In the genomic region with DNA sequence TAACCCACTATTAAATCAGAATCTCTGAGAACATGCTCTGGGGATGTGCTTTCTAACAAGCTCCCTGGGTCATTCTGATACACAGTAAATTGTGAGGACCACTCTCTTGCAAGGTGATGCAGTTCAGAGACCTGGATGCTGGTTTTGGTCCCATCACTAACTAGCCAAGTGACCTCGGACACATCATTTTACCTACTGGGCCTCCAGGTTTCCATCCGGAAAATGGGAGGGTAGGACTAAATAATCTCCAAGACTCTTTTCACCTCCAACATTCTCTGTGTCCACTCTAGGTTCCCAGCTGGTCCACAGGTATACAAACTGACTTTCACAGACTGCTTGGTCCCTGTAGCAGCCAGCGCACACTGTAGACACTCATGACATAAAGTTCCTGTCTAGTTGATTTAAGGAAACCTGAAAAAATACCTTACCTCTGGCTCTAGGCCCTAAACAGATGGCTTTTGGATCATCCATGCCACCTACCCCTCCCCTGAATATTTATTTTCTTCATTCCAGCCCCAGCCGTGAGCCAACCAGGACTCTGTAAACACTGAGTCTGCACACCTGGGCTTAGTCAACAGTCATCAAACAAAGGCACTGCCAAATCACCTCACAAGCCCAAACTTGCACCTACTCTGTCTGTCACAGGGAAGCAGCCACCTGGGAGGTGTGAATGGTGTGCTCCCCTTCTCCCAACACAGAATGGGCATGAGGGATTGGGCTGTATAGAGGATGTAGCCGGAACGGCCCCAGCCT, we compare ENCODE assay signal across 10 cellular contexts. TPM values are rescaled to one million over a fixed set of nuclear protein-coding genes. Genes with fewer than 3 reads are reported as not detected.
DNase-seq lines count a peak whose midpoint lies in the region; ATAC-seq, FAIRE-seq and TF ChIP-seq lines count a peak whose summit lies in the region.
"Had no signal": no experiment of that assay in that cellular context is flagged by ENCODE, and none has a peak within 500 bp of the region (broad histone marks: within the 10 kb centered on the region; RNA-seq: fewer than 3 reads in every experiment).

No MANE protein-coding gene starts in this region.

- no peak overlapping the region for H3K27ac Mint-ChIP-seq in natural killer cell
- H3K27ac Mint-ChIP-seq: activated CD4-positive, alpha-beta memory T cell treated with anti-CD3 and anti-CD28 coated beads, Interleukin-2, amount 10 ng/mL, durations not matched to agents 7 days and 5 days had no signal

- intact Hi-C loops in GM12878 (cut with micrococcal nuclease; ENCODE audit: unreplicated experiment) (loop anchor here (5.0 kb wide), 2 partner anchors 49 to 436 kb away; partner anchors contain the start of gene MRPS23), natural killer cell (cut with micrococcal nuclease) (no loop called here)

- H3K9me3 ChIP-seq in GM12878 (replicated peaks; ENCODE audit: control insufficient read depth, insufficient read depth, low read length), result no peaks in the 10 kb centered on the region; the same call in 2 of the 3 replicates
- no peaks in the 10 kb centered on the region for H3K9me3 ChIP-seq in mucosa of rectum (ENCODE audit: control insufficient read depth in 2 of 2, low read length in 2 of 2)
- H3K9me3 ChIP-seq: BE2C had no signal

- POLR2A ChIA-PET in GM12878 (lab: Charles Lee), result interaction anchor here (0.5 to 4.7 kb wide), 6 partner anchors 27 to 106 kb away, joined by 3 to 50 read pairs (median 3); no protein-coding TSS in a partner anchor

- TF ChIP-seq CTCF in GM12878 (IDR thresholded peaks at IDR 0.05 in 2 of 3, conservative IDR thresholded peaks at IDR 0.05 in 1 of 3; ENCODE audit: control insufficient read depth in 2 of 3, extremely low read depth in 1 of 3, insufficient read depth in 1 of 3, low read depth in 3 of 3, low read length in 3 of 3) (no peak), GM13977 (IDR thresholded peaks at IDR 0.05; ENCODE audit: extremely low read depth, insufficient read depth, missing control alignments) (no peak), natural killer cell (IDR thresholded peaks at IDR 0.05) (no peak)

- in situ Hi-C loops in GM12878 (cut with MboI) (no loop called here), GM13977 (cut with MboI; ENCODE audit: low pct_unique_long_range_greater_than_20kb, low sequenced_read_pairs, unreplicated experiment) (no loop called here)

- H3K9ac ChIP-seq in GM12878 (ENCODE audit: control insufficient read depth, insufficient read depth, low read length), result no peak overlapping the region
- peak overlapping the region in 1 of 2 donors; percentile 29 for H3K9ac ChIP-seq in mucosa of rectum (ENCODE audit: low read depth in 1 of 2, low read length in 2 of 2)

- peaks cover 15 to 21% of the 10 kb centered on the region in 2 donors for H3K4me1 Mint-ChIP-seq in natural killer cell

- H3K4me1 ChIP-seq in GM12878 (ENCODE audit: control insufficient read depth, insufficient read depth, low read length) (peaks cover 58% of the 10 kb centered on the region), mucosa of rectum (ENCODE audit: control insufficient read depth in 2 of 2, insufficient read depth in 2 of 2, low read length in 2 of 2) (peaks cover 75 to 77% of the 10 kb centered on the region in 2 donors)
- H3K4me1 ChIP-seq: BE2C had no signal

- no peak for TF ChIP-seq EP300 in GM12878 (IDR thresholded peaks at IDR 0.05; ENCODE audit: borderline replicate concordance in 1 of 2, control insufficient read depth in 1 of 2, low read depth in 2 of 2, low read length in 2 of 2)

- no peak for TF ChIP-seq POLR2A in GM12878 (IDR thresholded peaks at IDR 0.05; ENCODE audit: low read depth, low read length)

- H4K20me1 ChIP-seq in GM12878 (ENCODE audit: control insufficient read depth, insufficient read depth), result no peaks in the 10 kb centered on the region

- CTCF ChIA-PET in GM12878 (lab: Yijun Ruan, JAX), result interaction anchor here (0.7 to 8.5 kb wide), 8 partner anchors 9 to 106 kb away, joined by 3 to 134 read pairs (median 9); partner anchors contain the start of gene SRSF1

- no peaks in the 10 kb centered on the region for H3K9me3 Mint-ChIP-seq in natural killer cell
- H3K9me3 Mint-ChIP-seq: activated CD4-positive, alpha-beta memory T cell treated with anti-CD3 and anti-CD28 coated beads, Interleukin-2, amount 10 ng/mL, durations not matched to agents 7 days and 5 days had no signal

- 89% methylated on average over 6 of the region's 6 CpGs for WGBS in GM12878 (ENCODE audit: insufficient coverage, insufficient replicate concordance, low lambda C conversion rate, missing lambda C conversion rate)

- H3K27me3 Mint-ChIP-seq in natural killer cell (ENCODE audit: low read depth in 2 of 2), result peaks cover 0 to 1% of the 10 kb centered on the region in 2 donors
- H3K27me3 Mint-ChIP-seq: activated CD4-positive, alpha-beta memory T cell treated with anti-CD3 and anti-CD28 coated beads, Interleukin-2, amount 10 ng/mL, durations not matched to agents 7 days and 5 days had no signal

- RAD21 ChIA-PET in GM12878 (lab: Charles Lee; ENCODE audit: unreplicated experiment), result interaction anchor here (1.0 to 7.3 kb wide), 12 partner anchors 9 to 98 kb away, joined by 3 to 100 read pairs (median 10); partner anchors contain the start of gene CUEDC1

- H3K27ac ChIP-seq in GM12878 (ENCODE audit: control insufficient read depth, insufficient read depth), result peak overlapping the region; percentile 22
- H3K27ac ChIP-seq in mucosa of rectum (ENCODE audit: low read depth in 2 of 2, low read length in 2 of 2), result peak overlapping the region; percentile 96 to 98

- H3K27me3 ChIP-seq in GM12878 (replicated peaks in 1 of 2; ENCODE audit: control insufficient read depth in 2 of 2, insufficient read depth in 2 of 2, low read length in 1 of 2) (no peaks in the 10 kb centered on the region), mucosa of rectum (ENCODE audit: control insufficient read depth in 2 of 2, insufficient read depth in 2 of 2, low read length in 2 of 2) (no peaks in the 10 kb centered on the region)
- H3K27me3 ChIP-seq: BE2C had no signal

- ATAC-seq in GM12878, result no peak
- ATAC-seq in natural killer cell, result no peak
- ATAC-seq in GM18867 (IDR thresholded peaks at IDR 0.05; ENCODE audit: unreplicated experiment), result no peak

- peak overlapping the region; percentile 26 for H3K4me2 ChIP-seq in GM12878 (ENCODE audit: control insufficient read depth, insufficient read depth)

- H3K4me3 Mint-ChIP-seq in natural killer cell, result no peak overlapping the region
- H3K4me3 Mint-ChIP-seq: activated CD4-positive, alpha-beta memory T cell treated with anti-CD3 and anti-CD28 coated beads, Interleukin-2, amount 10 ng/mL, durations not matched to agents 7 days and 5 days had no signal

- H3K4me3 ChIP-seq in GM12878, result no peak overlapping the region
- no peak overlapping the region for H3K4me3 ChIP-seq in mucosa of rectum (ENCODE audit: low read length in 2 of 2)

- FAIRE-seq in GM12878 (lab: Jason Lieb, UNC), result no peak

- no peak for TF ChIP-seq RAD21 in GM12878 (IDR thresholded peaks at IDR 0.05; ENCODE audit: insufficient read depth, low read depth, low read length)

- H3K79me2 ChIP-seq in GM12878 (ENCODE audit: control insufficient read depth, insufficient read depth, low read length), result no peaks in the 10 kb centered on the region

- no peaks in the 10 kb centered on the region for H3K36me3 Mint-ChIP-seq in natural killer cell

- H2AFZ ChIP-seq in GM12878 (ENCODE audit: control insufficient read depth, low read depth, low read length), result no peak overlapping the region

- SMC1A ChIA-PET in GM12878 (lab: Charles Lee; ENCODE audit: uncharacterized antibody, unreplicated experiment), result interaction anchor here (0.6 to 8.1 kb wide), 10 partner anchors 32 to 102 kb away, joined by 3 to 102 read pairs (median 6); partner anchors contain the start of gene MRPS23

- H3K36me3 ChIP-seq in GM12878 (ENCODE audit: control insufficient read depth in 2 of 2, insufficient read depth in 2 of 2, low read length in 1 of 2) (no peaks in the 10 kb centered on the region), mucosa of rectum (ENCODE audit: control insufficient read depth in 2 of 2, insufficient read depth in 2 of 2, low read length in 2 of 2) (no peaks in the 10 kb centered on the region)
- H3K36me3 ChIP-seq: BE2C had no signal

- BruUV-seq in GM12878 (replicated peaks; lab: Mats Ljungman, UMichigan), result no TSS peak

- peak; percentile 79 for DNase-seq in COLO668 (lab: John Stamatoyannopoulos, UW; ENCODE audit: unreplicated experiment)
- peak; percentile 97 for DNase-seq in NCI-H2081 treated with DMSO at 0.1 percent for 48 hours (lab: John Stamatoyannopoulos, UW)
- DNase-seq in GM12878 (ENCODE audit: low read depth, low spot score), result no peak
- no peak for DNase-seq in activated T-cell treated with anti-CD3 and anti-CD28 coated beads, Interleukin-2, amount 50 U/mL, for 48 hours
- no peak for DNase-seq in GM13977 (ENCODE audit: low spot score)
- no peak for DNase-seq in natural killer cell
- DNase-seq: activated CD4-positive, alpha-beta memory T cell treated with anti-CD3 and anti-CD28 coated beads, Interleukin-2, amount 10 ng/mL, durations not matched to agents 7 days and 5 days; BE2C had no signal

RNA-seq across cellular contexts. Expression of gene MRPS23, which starts 51.3 kb away (rescaled TPM):
- 29.8 and 30.2 TPM in 2 replicates for total RNA-seq in GM12878 (2013; cell fraction: nucleolus; rRNA removed)
- total RNA-seq in GM12878 (2014; rRNA removed), result 52.0 and 65.3 TPM in 2 replicates
- total RNA-seq in GM12878 (2014; rRNA removed; fragmentation: Illumina TruSeq; extraction: Trizol), result 74.9 and 87.0 TPM in 2 replicates
- 69.0 and 76.8 TPM in 2 replicates for total RNA-seq in GM12878 (2021)
- 41.5 TPM for polyA plus RNA-seq in GM12878 (2011; ENCODE audit: low read depth)
- 76.8 and 84.7 TPM in 2 replicates for polyA plus RNA-seq in GM12878 (2011; rRNA removed)
- polyA plus RNA-seq in GM12878 (2011; cell fraction: cytosol; rRNA removed), result 40.3 and 58.5 TPM in 2 replicates
- 32.9 and 47.2 TPM in 2 replicates for polyA plus RNA-seq in GM12878 (2011; cell fraction: nucleus; rRNA removed)
- polyA plus RNA-seq in GM12878 (2012), result 41.4 and 49.7 TPM in 2 replicates
- polyA plus RNA-seq in GM12878 (2014; fragmentation: Illumina TruSeq; extraction: Trizol), result 51.8 and 75.0 TPM in 2 replicates
- polyA plus RNA-seq in GM12878 (2014; fragmentation: Nextera tagmentation; extraction: Ambion mirVana), result 100 to 1,000 TPM; 186 to 237 TPM
- 88.9 and 95.3 TPM in 2 replicates for polyA plus RNA-seq in GM12878 (2014; rRNA removed)
- 100 to 1,000 TPM; 116 to 120 TPM for polyA plus RNA-seq in GM12878 (2016; fragmentation: Nextera tagmentation; extraction: Ambion mirVana)
- polyA minus RNA-seq in GM12878 (2011; rRNA and poly(A)+ RNA removed), result 18.6 and 25.4 TPM in 2 replicates
- polyA minus RNA-seq in GM12878 (2011; cell fraction: cytosol; rRNA and poly(A)+ RNA removed), result 5.7 and 8.6 TPM in 2 replicates
- polyA minus RNA-seq in GM12878 (2011; cell fraction: nucleus; rRNA and poly(A)+ RNA removed), result 13.5 and 23.5 TPM in 2 replicates
- 10 to 100 TPM; 12.8 to 17.3 (median 17.2) TPM for total RNA-seq in natural killer cell

RNA-seq across cellular contexts. Expression of gene CUEDC1, which starts 54.0 kb away (rescaled TPM):
- total RNA-seq in GM12878 (2013; cell fraction: nucleolus; rRNA removed), result 2.4 and 2.9 TPM in 2 replicates
- total RNA-seq in GM12878 (2014; rRNA removed), result 2.7 and 2.9 TPM in 2 replicates
- total RNA-seq in GM12878 (2014; rRNA removed; fragmentation: Illumina TruSeq; extraction: Trizol), result 4.1 and 6.3 TPM in 2 replicates
- total RNA-seq in GM12878 (2021), result 6.6 and 7.4 TPM in 2 replicates
- 0.16 TPM for polyA plus RNA-seq in GM12878 (2011; ENCODE audit: low read depth)
- polyA plus RNA-seq in GM12878 (2011; rRNA removed), result 0.49 and 0.50 TPM in 2 replicates
- 0.97 and 1.2 TPM in 2 replicates for polyA plus RNA-seq in GM12878 (2011; cell fraction: cytosol; rRNA removed)
- polyA plus RNA-seq in GM12878 (2011; cell fraction: nucleus; rRNA removed), result 3.0 and 4.4 TPM in 2 replicates
- polyA plus RNA-seq in GM12878 (2012), result 0.45 and 0.54 TPM in 2 replicates
- polyA plus RNA-seq in GM12878 (2014; fragmentation: Illumina TruSeq; extraction: Trizol), result 2.4 and 5.6 TPM in 2 replicates
- under 1 TPM; 0.24 to 0.80 TPM for polyA plus RNA-seq in GM12878 (2014; fragmentation: Nextera tagmentation; extraction: Ambion mirVana)
- polyA plus RNA-seq in GM12878 (2014; rRNA removed), result 5.7 and 7.0 TPM in 2 replicates
- under 1 TPM; 0.55 to 0.71 TPM for polyA plus RNA-seq in GM12878 (2016; fragmentation: Nextera tagmentation; extraction: Ambion mirVana)
- polyA minus RNA-seq in GM12878 (2011; rRNA and poly(A)+ RNA removed), result 0.22 and 0.72 TPM in 2 replicates
- 0.94 TPM in 1 of 2 replicates, not detected in the other for polyA minus RNA-seq in GM12878 (2011; cell fraction: cytosol; rRNA and poly(A)+ RNA removed)
- 0.97 and 1.1 TPM in 2 replicates for polyA minus RNA-seq in GM12878 (2011; cell fraction: nucleus; rRNA and poly(A)+ RNA removed)
- 1 to 10 TPM; 1.5 to 3.7 (median 2.6) TPM for total RNA-seq in natural killer cell

Comparison
In these comparisons a context has a peak if more than half of its experiments do, and no peak if none do; other contexts are left out.
1. DNase-seq: peak in COLO668 (single experiment) and NCI-H2081 treated with DMSO at 0.1 percent for 48 hours (single experiment); none in GM12878 (single experiment), activated T-cell treated with anti-CD3 and anti-CD28 coated beads, Interleukin-2, amount 50 U/mL, for 48 hours (0 of 2), GM13977 (single experiment) and natural killer cell (single experiment).